1 cellular context compared by ENCODE assay signal in the genomic region with DNA sequence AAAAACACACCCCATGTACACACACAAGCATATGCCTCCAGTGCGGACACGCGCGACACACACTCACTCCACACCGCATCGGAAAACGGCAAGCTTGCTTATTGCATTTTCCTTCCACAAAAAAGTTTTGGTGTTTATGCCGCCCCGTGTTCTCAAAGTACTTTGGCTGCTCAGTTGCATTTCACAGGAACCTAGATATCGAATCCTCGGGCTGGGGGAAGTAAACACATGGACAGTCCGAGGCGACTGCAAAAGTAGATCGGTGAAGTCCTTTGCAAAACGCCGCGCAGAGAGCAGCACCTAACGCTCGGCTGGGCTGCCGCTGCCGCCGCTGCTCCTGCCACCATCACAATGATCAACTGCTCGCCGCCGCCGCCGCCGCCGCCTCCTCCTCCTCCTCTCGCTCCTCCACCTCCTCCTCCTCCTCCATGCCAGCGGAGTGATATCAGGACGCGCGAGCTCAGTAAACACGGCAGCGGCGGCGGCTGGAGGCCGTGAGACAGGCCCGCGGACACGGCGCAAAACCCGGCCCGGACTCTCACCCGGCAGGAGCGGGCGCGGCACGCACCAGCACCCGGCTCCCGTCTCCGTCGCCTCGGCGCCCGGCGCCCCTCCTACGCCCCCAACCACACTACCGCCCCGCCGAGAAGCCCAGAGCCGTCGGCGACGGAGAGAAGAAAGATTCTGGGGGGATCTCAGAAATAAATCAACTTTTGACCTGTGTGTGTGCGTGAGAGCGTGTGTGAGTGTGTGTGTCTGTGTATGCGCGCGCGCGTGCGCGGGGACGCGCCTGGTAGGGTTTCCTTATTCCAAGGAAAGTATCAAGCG.
TF ChIP-seq lines count a peak whose summit lies in the region.

MAML3 (minus strand) TSS at position 441 of the 828 bp plus-strand sequence. CDS start 857 bp downstream, outside the sequence.

TF ChIP-seq in HEK293, 187 proteins besides CTCF, POLR2A, EP300 and RAD21 (continued from another document and continues in another):
- TF ChIP-seq ZBTB48 (tag by site-specific recombination; IDR thresholded peaks at IDR 0.05) (0 out of 2 replicates have a peak, but pooled peaks have one; percentile 41), ZNF211 (tag by site-specific recombination; IDR thresholded peaks at IDR 0.05; ENCODE audit: low read depth) (no peak), ZNF248 (tag by site-specific recombination; IDR thresholded peaks at IDR 0.05) (no peak), ZNF2 (tag by site-specific recombination; IDR thresholded peaks at IDR 0.05) (0 out of 2 replicates have a peak, but pooled peaks have one; percentile 85), ZNF747 (tag by site-specific recombination; IDR thresholded peaks at IDR 0.05) (no peak), ZNF19 (tag by site-specific recombination; IDR thresholded peaks at IDR 0.05; ENCODE audit: low read depth) (no peak), HIC1 (tag by site-specific recombination; IDR thresholded peaks at IDR 0.05) (peak; percentile 87), ZNF404 (tag by site-specific recombination; IDR thresholded peaks at IDR 0.05) (no peak), ZNF416 (tag by site-specific recombination; IDR thresholded peaks at IDR 0.05) (no peak), ZBTB1 (tag by site-specific recombination; IDR thresholded peaks at IDR 0.05) (peak; percentile 61; the same call in 1 of the 2 replicates), ZNF169 (tag by site-specific recombination; IDR thresholded peaks at IDR 0.05) (no peak), ZFP69B (tag by site-specific recombination; IDR thresholded peaks at IDR 0.05) (no peak; the same call in none of the 2 replicates), ATF2 (tag by site-specific recombination; IDR thresholded peaks at IDR 0.05; ENCODE audit: low read depth) (no peak), ZBTB17 (tag by site-specific recombination; IDR thresholded peaks at IDR 0.05) (peak; percentile 86), PRDM2 (tag by site-specific recombination; IDR thresholded peaks at IDR 0.05; ENCODE audit: borderline replicate concordance) (no peak), ZNF132 (tag by site-specific recombination; IDR thresholded peaks at IDR 0.05; ENCODE audit: borderline replicate concordance) (no peak), ZNF626 (tag by site-specific recombination; IDR thresholded peaks at IDR 0.05) (0 out of 2 replicates have a peak, but pooled peaks have one; percentile 41), ZNF223 (tag by site-specific recombination; IDR thresholded peaks at IDR 0.05) (no peak), ZNF792 (tag by site-specific recombination; IDR thresholded peaks at IDR 0.05) (no peak), ZNF558 (tag by site-specific recombination; IDR thresholded peaks at IDR 0.05) (no peak), ZNF837 (tag by site-specific recombination; IDR thresholded peaks at IDR 0.05) (no peak), ZNF521 (tag by site-specific recombination; IDR thresholded peaks at IDR 0.05) (no peak), ZNF555 (tag by site-specific recombination; conservative IDR thresholded peaks at IDR 0.05) (no peak), GLI4 (tag by site-specific recombination; IDR thresholded peaks at IDR 0.05) (0 out of 2 replicates have a peak, but pooled peaks have one; percentile 37), ZNF585B (tag by site-specific recombination; IDR thresholded peaks at IDR 0.05) (no peak), ZSCAN4 (tag by site-specific recombination; IDR thresholded peaks at IDR 0.05) (peak; percentile 89), ZNF548 (tag by site-specific recombination; IDR thresholded peaks at IDR 0.05) (no peak), ZNF529 (tag by site-specific recombination; IDR thresholded peaks at IDR 0.05; ENCODE audit: insufficient replicate concordance) (no peak), REST (tag by site-specific recombination; IDR thresholded peaks at IDR 0.05) (peak; percentile 55; the same call in 1 of the 2 replicates), ZNF544 (tag by site-specific recombination; IDR thresholded peaks at IDR 0.05) (no peak), ZNF16 (tag by site-specific recombination; IDR thresholded peaks at IDR 0.05; ENCODE audit: low read depth) (no peak), ZEB2 (tag by site-specific recombination; IDR thresholded peaks at IDR 0.05) (peak; percentile 87), ZSCAN16 (tag by site-specific recombination; IDR thresholded peaks at IDR 0.05) (peak; percentile 93), SP7 (tag by site-specific recombination; IDR thresholded peaks at IDR 0.05) (peak; percentile 84)
- TF ChIP-seq, protein P1, sequence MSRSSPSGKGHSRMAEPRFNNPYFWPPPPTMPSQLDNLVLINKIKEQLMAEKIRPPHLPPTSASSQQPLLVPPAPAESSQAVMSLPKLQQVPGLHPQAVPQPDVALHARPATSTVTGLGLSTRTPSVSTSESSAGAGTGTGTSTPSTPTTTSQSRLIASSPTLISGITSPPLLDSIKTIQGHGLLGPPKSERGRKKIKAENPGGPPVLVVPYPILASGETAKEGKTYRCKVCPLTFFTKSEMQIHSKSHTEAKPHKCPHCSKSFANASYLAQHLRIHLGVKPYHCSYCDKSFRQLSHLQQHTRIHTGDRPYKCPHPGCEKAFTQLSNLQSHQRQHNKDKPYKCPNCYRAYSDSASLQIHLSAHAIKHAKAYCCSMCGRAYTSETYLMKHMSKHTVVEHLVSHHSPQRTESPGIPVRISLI (tag by site-specific recombination; IDR thresholded peaks at IDR 0.05): 0 out of 2 replicates have a peak, but pooled peaks have one; percentile 35
- TF ChIP-seq, protein P2, sequence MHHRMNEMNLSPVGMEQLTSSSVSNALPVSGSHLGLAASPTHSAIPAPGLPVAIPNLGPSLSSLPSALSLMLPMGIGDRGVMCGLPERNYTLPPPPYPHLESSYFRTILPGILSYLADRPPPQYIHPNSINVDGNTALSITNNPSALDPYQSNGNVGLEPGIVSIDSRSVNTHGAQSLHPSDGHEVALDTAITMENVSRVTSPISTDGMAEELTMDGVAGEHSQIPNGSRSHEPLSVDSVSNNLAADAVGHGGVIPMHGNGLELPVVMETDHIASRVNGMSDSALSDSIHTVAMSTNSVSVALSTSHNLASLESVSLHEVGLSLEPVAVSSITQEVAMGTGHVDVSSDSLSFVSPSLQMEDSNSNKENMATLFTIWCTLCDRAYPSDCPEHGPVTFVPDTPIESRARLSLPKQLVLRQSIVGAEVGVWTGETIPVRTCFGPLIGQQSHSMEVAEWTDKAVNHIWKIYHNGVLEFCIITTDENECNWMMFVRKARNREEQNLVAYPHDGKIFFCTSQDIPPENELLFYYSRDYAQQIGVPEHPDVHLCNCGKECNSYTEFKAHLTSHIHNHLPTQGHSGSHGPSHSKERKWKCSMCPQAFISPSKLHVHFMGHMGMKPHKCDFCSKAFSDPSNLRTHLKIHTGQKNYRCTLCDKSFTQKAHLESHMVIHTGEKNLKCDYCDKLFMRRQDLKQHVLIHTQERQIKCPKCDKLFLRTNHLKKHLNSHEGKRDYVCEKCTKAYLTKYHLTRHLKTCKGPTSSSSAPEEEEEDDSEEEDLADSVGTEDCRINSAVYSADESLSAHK (tag by site-specific recombination; IDR thresholded peaks at IDR 0.05): peak; percentile 72
